Comparison of ENCODE assay signal across 14 cellular contexts in the genomic region with DNA sequence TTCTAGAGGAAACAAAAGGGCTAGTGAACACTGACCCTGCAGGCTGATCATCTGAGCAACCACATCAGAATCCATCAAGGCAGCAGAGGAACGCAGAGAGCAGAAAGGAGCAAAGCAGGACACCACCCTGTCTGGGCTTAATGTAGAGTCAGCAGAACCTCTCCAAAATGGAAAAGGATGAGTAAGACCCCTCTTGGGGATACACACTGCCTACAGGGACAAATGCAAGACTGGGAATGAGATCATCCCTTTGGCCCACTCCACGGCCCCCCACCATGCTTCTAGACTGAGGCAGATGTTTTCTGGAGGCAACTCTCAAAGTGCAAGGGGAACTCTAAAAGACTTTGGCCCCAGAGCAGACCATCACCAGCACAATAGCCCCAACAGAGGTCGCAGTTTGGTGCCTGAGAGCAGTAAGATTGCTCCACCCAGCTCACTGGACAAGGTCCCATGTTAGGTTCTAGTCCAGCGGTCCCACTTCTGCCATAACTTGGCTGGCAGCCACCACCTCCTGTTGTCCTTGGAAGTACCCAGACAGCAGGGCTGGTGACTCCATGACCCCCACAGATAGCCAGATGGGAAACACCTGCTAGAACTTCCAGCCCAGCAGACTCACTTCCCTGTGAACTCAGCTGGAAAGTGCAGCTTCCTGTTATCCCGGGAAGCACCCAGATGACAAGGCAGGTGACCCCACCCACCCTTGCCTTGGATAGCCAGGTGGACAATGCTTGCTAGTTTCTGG.
A peak's percentile ranks its signal among the peaks of the same experiment; 100 is the strongest.
DNase-seq lines count a peak whose midpoint lies in the region; ATAC-seq and TF ChIP-seq lines count a peak whose summit lies in the region.
"Had no signal": no experiment of that assay in that cellular context is flagged by ENCODE, and none has a peak within 500 bp of the region (broad histone marks: within the 10 kb centered on the region; RNA-seq: fewer than 3 reads in every experiment).

No MANE protein-coding gene starts in this region.

- no peak for TF ChIP-seq CTCF in breast epithelium (IDR thresholded peaks at IDR 0.05)
- no peak for TF ChIP-seq CTCF in MCF 10A (IDR thresholded peaks at IDR 0.05; ENCODE audit: unreplicated experiment)
- no peak for TF ChIP-seq CTCF in glutamatergic neuron (IDR thresholded peaks at IDR 0.05; ENCODE audit: partially characterized antibody, unreplicated experiment)
- TF ChIP-seq CTCF in stomach (IDR thresholded peaks at IDR 0.05): no peak

- H3K27ac ChIP-seq in breast epithelium: peak overlapping the region; percentile 66 to 78
- H3K27ac ChIP-seq in stomach: peak overlapping the region in 3 of 5 donors; percentile 30 to 69 (median 35)
- H3K27ac ChIP-seq: cardiac muscle cell, esophagus muscularis mucosa, uterus had no signal

- DNase-seq in breast epithelium (ENCODE audit: low spot score in 2 of 2) (peak in 1 of 2 donors; percentile 62), MCF 10A (ENCODE audit: unreplicated experiment) (no peak), OCI-M1 (lab: John Stamatoyannopoulos, UW) (peak; percentile 21), glutamatergic neuron (peak; percentile 12), stomach (no peak), NCI-H146 (lab: John Stamatoyannopoulos, UW) (no peak)
- DNase-seq in activated naive CD4-positive, alpha-beta T cell treated with anti-CD3 and anti-CD28 coated beads, Interleukin-2, amount 10 ng/mL, durations not matched to agents 7 days and 5 days: no peak
- DNase-seq: NCI-H526; stimulated activated CD4-positive, alpha-beta T cell treated with anti-CD3 and anti-CD28 coated beads, Interleukin-12 subunit alpha, Interleukin-12 subunit beta, amount 100 ng/mL, for 4 hours had no signal

- ATAC-seq in GM18502 (IDR thresholded peaks at IDR 0.05; ENCODE audit: poor library complexity, unreplicated experiment): no peak

- BruUV-seq in MCF 10A (replicated peaks; lab: Mats Ljungman, UMichigan): no TSS peak

- TF ChIP-seq POLR2A in breast epithelium (IDR thresholded peaks at IDR 0.05) (no peak), stomach (IDR thresholded peaks at IDR 0.05) (no peak)

- H3K4me3 Mint-ChIP-seq in MCF 10A (ENCODE audit: unreplicated experiment) (no peak overlapping the region), glutamatergic neuron (ENCODE audit: unreplicated experiment) (no peak overlapping the region)
- H3K4me3 Mint-ChIP-seq in activated naive CD4-positive, alpha-beta T cell treated with anti-CD3 and anti-CD28 coated beads, Interleukin-2, amount 10 ng/mL, durations not matched to agents 7 days and 5 days: no peak overlapping the region
- H3K4me3 Mint-ChIP-seq: nephron had no signal

- 72 to 81% (median 80%) methylated on average over 4 to 5 of the region's 5 CpGs for WGBS in stomach, 5 donors

- intact Hi-C loops in breast epithelium (cut with DNase I; ENCODE audit: low total_unique reads): no loop called here
- intact Hi-C loops in MCF 10A (cut with micrococcal nuclease): no loop called here
- intact Hi-C loops in stomach (cut with DNase I; ENCODE audit: low total_unique reads): no loop called here

- H3K4me1 Mint-ChIP-seq in MCF 10A (ENCODE audit: insufficient read depth, unreplicated experiment) (peaks cover 22% of the 10 kb centered on the region), glutamatergic neuron (ENCODE audit: low read depth, unreplicated experiment) (peaks cover 17% of the 10 kb centered on the region)
- H3K4me1 Mint-ChIP-seq in activated naive CD4-positive, alpha-beta T cell treated with anti-CD3 and anti-CD28 coated beads, Interleukin-2, amount 10 ng/mL, durations not matched to agents 7 days and 5 days: peaks cover 19% of the 10 kb centered on the region
- H3K4me1 Mint-ChIP-seq: nephron had no signal

- H3K9me3 ChIP-seq in breast epithelium (no peaks in the 10 kb centered on the region), stomach (no peaks in the 10 kb centered on the region)
- H3K9me3 ChIP-seq: esophagus muscularis mucosa, uterus had no signal

- no peaks in the 10 kb centered on the region for H3K9me3 Mint-ChIP-seq in MCF 10A (ENCODE audit: unreplicated experiment)
- H3K9me3 Mint-ChIP-seq in glutamatergic neuron (ENCODE audit: unreplicated experiment): peaks cover 2% of the 10 kb centered on the region
- H3K9me3 Mint-ChIP-seq in activated naive CD4-positive, alpha-beta T cell treated with anti-CD3 and anti-CD28 coated beads, Interleukin-2, amount 10 ng/mL, durations not matched to agents 7 days and 5 days: peaks cover 2% of the 10 kb centered on the region
- H3K9me3 Mint-ChIP-seq: nephron had no signal

- H3K27ac Mint-ChIP-seq in MCF 10A (ENCODE audit: low read depth, unreplicated experiment): no peak overlapping the region
- peak overlapping the region; percentile 80 for H3K27ac Mint-ChIP-seq in glutamatergic neuron (ENCODE audit: unreplicated experiment)
- H3K27ac Mint-ChIP-seq in activated naive CD4-positive, alpha-beta T cell treated with anti-CD3 and anti-CD28 coated beads, Interleukin-2, amount 10 ng/mL, durations not matched to agents 7 days and 5 days: no peak overlapping the region
- H3K27ac Mint-ChIP-seq: nephron had no signal

- H3K36me3 ChIP-seq in breast epithelium (no peaks in the 10 kb centered on the region), stomach (no peaks in the 10 kb centered on the region)
- H3K36me3 ChIP-seq: cardiac muscle cell, esophagus muscularis mucosa, uterus had no signal

- CTCF ChIA-PET in MCF 10A (lab: Yijun Ruan, JAX): interaction anchor here (1.0 kb wide), 1 partner anchor 14 kb away, joined by 3 read pairs; no protein-coding TSS in a partner anchor
- CTCF ChIA-PET in activated naive CD4-positive, alpha-beta T cell treated with anti-CD3 and anti-CD28 coated beads, Interleukin-2, amount 10 ng/mL, durations not matched to agents 7 days and 5 days (lab: Charles Lee): no interaction called here

- H3K27me3 ChIP-seq in breast epithelium: no peaks in the 10 kb centered on the region
- H3K27me3 ChIP-seq in stomach: no peaks in the 10 kb centered on the region
- H3K27me3 ChIP-seq: cardiac muscle cell, esophagus muscularis mucosa, uterus had no signal

- no peak for TF ChIP-seq EP300 in stomach (IDR thresholded peaks at IDR 0.05)

- H3K36me3 Mint-ChIP-seq in MCF 10A (ENCODE audit: insufficient read depth, unreplicated experiment) (peaks cover 5% of the 10 kb centered on the region), glutamatergic neuron (ENCODE audit: unreplicated experiment) (no peaks in the 10 kb centered on the region)
- no peaks in the 10 kb centered on the region for H3K36me3 Mint-ChIP-seq in activated naive CD4-positive, alpha-beta T cell treated with anti-CD3 and anti-CD28 coated beads, Interleukin-2, amount 10 ng/mL, durations not matched to agents 7 days and 5 days

- H3K4me1 ChIP-seq in breast epithelium (no peaks in the 10 kb centered on the region), stomach (peaks cover 0 to 13% (median 7%) of the 10 kb centered on the region in 4 donors)
- H3K4me1 ChIP-seq: uterus had no signal

- POLR2A ChIA-PET in MCF 10A (lab: Yijun Ruan, JAX): no interaction called here

- H3K27me3 Mint-ChIP-seq in MCF 10A (ENCODE audit: insufficient read depth, unreplicated experiment): no peaks in the 10 kb centered on the region
- H3K27me3 Mint-ChIP-seq in glutamatergic neuron (ENCODE audit: unreplicated experiment): peaks cover 2% of the 10 kb centered on the region
- H3K27me3 Mint-ChIP-seq in activated naive CD4-positive, alpha-beta T cell treated with anti-CD3 and anti-CD28 coated beads, Interleukin-2, amount 10 ng/mL, durations not matched to agents 7 days and 5 days: no peaks in the 10 kb centered on the region

- H3K4me3 ChIP-seq in breast epithelium: peak overlapping the region in 2 of 3 donors; percentile 36 to 47
- no peak overlapping the region for H3K4me3 ChIP-seq in stomach
- H3K4me3 ChIP-seq: cardiac muscle cell, esophagus muscularis mucosa, uterus had no signal

Comparison
In these comparisons a context has a peak if more than half of its experiments do, and no peak if none do; other contexts are left out.
1. DNase-seq: peak in OCI-M1 (single experiment) and glutamatergic neuron (single experiment); none in MCF 10A (single experiment), stomach (single experiment), NCI-H146 (single experiment) and activated naive CD4-positive, alpha-beta T cell treated with anti-CD3 and anti-CD28 coated beads, Interleukin-2, amount 10 ng/mL, durations not matched to agents 7 days and 5 days (single experiment).
2. H3K4me3 ChIP-seq: peak in breast epithelium (2 of 3); none in stomach (0 of 4).